ENCODE assay signal across 8 cellular contexts in genomic region chr12:120903818-120904773, GRCh38. TPM values are rescaled to one million over a fixed set of nuclear protein-coding genes. Genes with fewer than 3 reads are reported as not detected.
DNase-seq lines count a peak whose midpoint lies in the region; ATAC-seq, FAIRE-seq and TF ChIP-seq lines count a peak whose summit lies in the region.

SPPL3 (minus strand) TSS chr12:120904358; CDS start chr12:120903867, 491 bp downstream.

- FAIRE-seq in kidney (lab: Jason Lieb, UNC): no peak

- peak within 1 kb of the TSS; percentile 60 to 65 for H3K9ac ChIP-seq in kidney (ENCODE audit: low read length in 2 of 2)

- H3K4me3 ChIP-seq in AG10803 (ENCODE audit: low read length) (peak within 1 kb of the TSS; percentile 86), kidney (ENCODE audit: low read length in 2 of 2) (peak within 1 kb of the TSS; percentile 80 to 89)

- no peaks in the 10 kb centered on the region for H3K36me3 ChIP-seq in kidney (ENCODE audit: control insufficient read depth in 1 of 2, insufficient read depth in 2 of 2, low read length in 2 of 2)

- no peak for TF ChIP-seq CTCF in AG10803 (conservative IDR thresholded peaks at IDR 0.05; ENCODE audit: low read length)
- TF ChIP-seq CTCF in kidney (IDR thresholded peaks at IDR 0.05; ENCODE audit: borderline replicate concordance, extremely low read depth, insufficient read depth): peak; percentile 14

- peak; percentile 79 for DNase-seq in AG10803 (ENCODE audit: low read depth)
- DNase-seq in NCI-H446 (lab: John Stamatoyannopoulos, UW): peak; percentile 72 to 89
- peak; percentile 86 for DNase-seq in activated CD4-positive, alpha-beta T cell treated with anti-CD3 and anti-CD28 coated beads for 1 hour
- peak; percentile 85 for DNase-seq in cerebellar cortex (ENCODE audit: low spot score)
- DNase-seq in kidney: peak; percentile 97
- DNase-seq in stimulated activated CD4-positive, alpha-beta T cell treated with anti-CD3 and anti-CD28 coated beads, Interleukin-12 subunit alpha, Interleukin-12 subunit beta, amount 100 ng/mL, for 48 hours (ENCODE audit: low read depth in 2 of 3, low spot score in 1 of 3): peak; percentile 81 to 93 (median 89)

- peak within 1 kb of the TSS; percentile 85 to 89 for H3K27ac ChIP-seq in kidney (ENCODE audit: low read depth in 2 of 2, low read length in 2 of 2)

- ATAC-seq in GM19043 (IDR thresholded peaks at IDR 0.05; ENCODE audit: low read depth, unreplicated experiment) (peak; percentile 54), HG03354 (IDR thresholded peaks at IDR 0.05; ENCODE audit: poor library complexity, severe bottlenecking, unreplicated experiment) (peak; percentile 78)

- H3K9me3 ChIP-seq in kidney (ENCODE audit: control insufficient read depth in 1 of 2, low read length in 2 of 2): no peaks in the 10 kb centered on the region

- H3K4me1 ChIP-seq in kidney (ENCODE audit: control insufficient read depth in 1 of 2, insufficient read depth in 1 of 2, low read depth in 1 of 2, low read length in 2 of 2): peaks cover 0 to 14% of the 10 kb centered on the region in 2 donors

- intact Hi-C loops in kidney (cut with DNase I): no loop called here

RNA-seq across cellular contexts. Expression of gene SPPL3, which starts in this region (rescaled TPM):
- total RNA-seq in kidney: 51.9 TPM
- polyA plus RNA-seq in kidney (ENCODE audit: insufficient read depth, low read depth, low replicate concordance): 23.8 TPM

Comparison
In these comparisons a context has a peak if more than half of its experiments do, and no peak if none do; other contexts are left out.
1. Peak in every context shown above with its lines: DNase-seq, ATAC-seq, H3K4me3 ChIP-seq and H3K27ac ChIP-seq.